Comparison of ENCODE assay signal across 19 cellular contexts in genomic region chr7:140033036-140033435, GRCh38. TPM values are rescaled to one million over a fixed set of nuclear protein-coding genes. Genes with fewer than 3 reads are reported as not detected.
DNase-seq lines count a peak whose midpoint lies in the region; ATAC-seq, FAIRE-seq and TF ChIP-seq lines count a peak whose summit lies in the region.
"Had no signal": no experiment of that assay in that cellular context is flagged by ENCODE, and none has a peak within 500 bp of the region (broad histone marks: within the 10 kb centered on the region; RNA-seq: fewer than 3 reads in every experiment).

No MANE protein-coding gene starts in this region.

- H3K9me3 Mint-ChIP-seq in nephron progenitor cell = no peaks in the 10 kb centered on the region
- H3K9me3 Mint-ChIP-seq: naive B cell had no signal

- ATAC-seq in heart right ventricle = no peak
- no peak for ATAC-seq in GM21447 (IDR thresholded peaks at IDR 0.05; ENCODE audit: unreplicated experiment)

- peaks cover 1% of the 10 kb centered on the region for H3K36me3 ChIP-seq in bronchial epithelial cell (ENCODE audit: control insufficient read depth, insufficient read depth, low read length)
- peaks cover 0 to 94% (median 12%) of the 10 kb centered on the region in 9 donors for H3K36me3 ChIP-seq in heart right ventricle

- H3K4me3 Mint-ChIP-seq in nephron progenitor cell = no peak overlapping the region

- no peak overlapping the region for H3K4me3 ChIP-seq in bronchial epithelial cell (ENCODE audit: low read depth, low read length)
- H3K4me3 ChIP-seq in heart right ventricle = no peak overlapping the region
- H3K4me3 ChIP-seq: dorsolateral prefrontal cortex, esophagus squamous epithelium, lung, SK-N-MC had no signal

- peaks cover 5% of the 10 kb centered on the region for H3K27me3 Mint-ChIP-seq in nephron progenitor cell (ENCODE audit: low read depth, poor library complexity)
- H3K27me3 Mint-ChIP-seq: naive B cell had no signal

- H3K4me1 Mint-ChIP-seq in nephron progenitor cell = peaks cover 12% of the 10 kb centered on the region

- TF ChIP-seq CTCF in RWPE1 (conservative IDR thresholded peaks at IDR 0.05; ENCODE audit: low read depth) = no peak
- TF ChIP-seq CTCF in bronchial epithelial cell (IDR thresholded peaks at IDR 0.05; ENCODE audit: insufficient read depth, low read length, severe bottlenecking) = no peak
- TF ChIP-seq CTCF in nephron progenitor cell (IDR thresholded peaks at IDR 0.05) = no peak
- TF ChIP-seq CTCF in heart right ventricle (IDR thresholded peaks at IDR 0.05) = no peak

- POLR2A ChIA-PET in RWPE1 (lab: Yijun Ruan, JAX; ENCODE audit: low non-redundant PET) = no interaction called here

- DNase-seq in EL (peak; percentile 44), RWPE1 (ENCODE audit: low spot score) (peak; percentile 34), bronchial epithelial cell (ENCODE audit: low read depth) (peak; percentile 64), nephron progenitor cell (no peak), RPMI8226 (no peak), heart right ventricle (no peak)
- no peak for DNase-seq in effector CD4-positive, alpha-beta T cell
- DNase-seq: activated CD4-positive, alpha-beta T cell treated with anti-CD3 and anti-CD28 coated beads for 48 hours; activated naive CD4-positive, alpha-beta T cell; DMS79 treated with DMSO at 0.1 percent for 48 hours; dorsolateral prefrontal cortex; esophagus squamous epithelium; naive B cell; NCI-H1092 treated with DMSO at 0.1 percent for 48 hours; NCI-H2107; stimulated activated CD4-positive, alpha-beta T cell treated with anti-CD3 and anti-CD28 coated beads, Interleukin-2, amount 100 ng/mL, for 48 hours had no signal

- peak overlapping the region; percentile 10 for H3K27ac Mint-ChIP-seq in nephron progenitor cell

- H3K27ac ChIP-seq in RWPE1 (peak overlapping the region; percentile 86), heart right ventricle (no peak overlapping the region)
- H3K27ac ChIP-seq: dorsolateral prefrontal cortex, esophagus squamous epithelium, SK-N-MC had no signal

- no peaks in the 10 kb centered on the region for H3K9me3 ChIP-seq in heart right ventricle
- H3K9me3 ChIP-seq: esophagus squamous epithelium had no signal

- no peak for FAIRE-seq in bronchial epithelial cell (lab: Jason Lieb, UNC)

- H3K27me3 ChIP-seq in bronchial epithelial cell (ENCODE audit: control insufficient read depth, insufficient read depth, low read length) = no peaks in the 10 kb centered on the region
- H3K27me3 ChIP-seq in heart right ventricle = no peaks in the 10 kb centered on the region
- H3K27me3 ChIP-seq: dorsolateral prefrontal cortex, esophagus squamous epithelium had no signal

- CTCF ChIA-PET in RWPE1 (lab: Yijun Ruan, JAX) = no interaction called here

- 93 to 95% methylated on average over 8 of the region's 8 CpGs for WGBS in heart right ventricle, 2 donors

- intact Hi-C loops in heart right ventricle (cut with DNase I) = no loop called here

- H3K4me1 ChIP-seq in heart right ventricle = peaks cover 0 to 17% (median 4%) of the 10 kb centered on the region in 9 donors
- H3K4me1 ChIP-seq: esophagus squamous epithelium had no signal

- no peaks in the 10 kb centered on the region for H3K36me3 Mint-ChIP-seq in nephron progenitor cell (ENCODE audit: low read depth)

RNA-seq across cellular contexts. Expression of gene PARP12, which starts 29.7 kb away (rescaled TPM):
- total RNA-seq in bronchial epithelial cell (9.2 and 13.3 TPM in 2 replicates), heart right ventricle (10 to 100 TPM in 9 of 10 donors, 1 to 10 TPM in 1; 9.9 to 48.3 (median 13.1) TPM)
- 10 to 100 TPM in 1 of 2 donors, 1 to 10 TPM in 1; 6.7 to 27.1 TPM for polyA plus RNA-seq in heart right ventricle

Comparison
In these comparisons a context has a peak if more than half of its experiments do, and no peak if none do; other contexts are left out.
1. DNase-seq: peak in EL (single experiment), RWPE1 (single experiment) and bronchial epithelial cell (single experiment); none in nephron progenitor cell (single experiment), RPMI8226 (single experiment), effector CD4-positive, alpha-beta T cell (single experiment) and heart right ventricle (0 of 2).